8 cellular contexts compared by ENCODE assay signal in the genomic region with DNA sequence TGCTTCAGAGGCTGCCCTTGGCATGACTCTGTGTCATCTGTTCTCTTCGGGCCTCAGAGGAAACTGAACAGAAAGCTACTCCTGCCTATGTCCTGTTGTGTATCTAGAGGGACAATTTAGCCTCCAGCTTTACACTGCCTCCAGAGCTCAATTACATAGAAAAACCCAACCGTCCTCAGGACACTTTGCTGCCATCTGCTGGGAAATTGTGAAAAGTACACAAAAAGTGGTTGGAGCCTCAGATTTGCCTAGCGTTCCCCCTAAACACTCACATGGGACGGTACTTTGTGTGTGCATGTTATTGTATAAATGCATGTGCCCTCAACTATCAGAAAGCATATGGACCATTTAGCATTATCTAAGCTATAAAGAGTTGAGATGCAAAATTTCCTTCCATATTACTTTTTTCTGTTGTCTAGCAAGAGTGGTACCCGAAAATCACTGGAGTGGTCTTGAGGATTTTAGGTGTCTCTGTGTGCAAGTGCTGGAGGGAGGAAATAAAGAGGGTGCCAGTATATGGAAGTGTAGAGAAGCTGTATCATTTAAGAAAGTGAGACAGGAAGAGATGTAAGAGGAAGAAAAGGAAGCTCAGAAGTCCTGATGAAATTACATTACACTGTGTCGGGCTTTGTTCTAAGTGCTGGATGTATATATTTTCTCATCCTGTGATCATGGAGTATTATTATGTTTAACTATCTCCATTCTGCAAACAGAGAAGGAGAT. TPM values are rescaled to one million over a fixed set of nuclear protein-coding genes. Genes with fewer than 3 reads are reported as not detected.
DNase-seq lines count a peak whose midpoint lies in the region; ATAC-seq, FAIRE-seq and TF ChIP-seq lines count a peak whose summit lies in the region.

No MANE protein-coding gene starts in this region.

- no peak overlapping the region for H3K27ac Mint-ChIP-seq in immature natural killer cell

- H3K36me3 Mint-ChIP-seq in immature natural killer cell = no peaks in the 10 kb centered on the region

- H3K9me3 Mint-ChIP-seq in immature natural killer cell = peaks cover 0 to 3% (median 0%) of the 10 kb centered on the region in 6 donors

- H3K4me1 Mint-ChIP-seq in immature natural killer cell = no peaks in the 10 kb centered on the region

- FAIRE-seq in D721Med (lab: Jason Lieb, UNC) = no peak

- peaks cover 0 to 13% (median 2%) of the 10 kb centered on the region in 3 donors for H3K27me3 Mint-ChIP-seq in immature natural killer cell (ENCODE audit: low read depth in 3 of 3)

- no peak for ATAC-seq in HG02763 (IDR thresholded peaks at IDR 0.05; ENCODE audit: unreplicated experiment)

- no peak overlapping the region for H3K4me3 Mint-ChIP-seq in immature natural killer cell

- DNase-seq in D721Med (ENCODE audit: insufficient read length, low spot score) = no peak
- DNase-seq in Jurkat, Clone E6-1 (ENCODE audit: low read depth, low spot score) = peak; percentile 45
- DNase-seq in immature natural killer cell = peak in 2 of 3 donors; percentile 4 to 14
- DNase-seq in 8988T = no peak
- DNase-seq in GDM1 (lab: John Stamatoyannopoulos, UW) = no peak
- DNase-seq in OCI-M2 (lab: John Stamatoyannopoulos, UW; ENCODE audit: unreplicated experiment) = no peak

- peak; percentile 36 for TF ChIP-seq CTCF in D721Med (IDR thresholded peaks at IDR 0.05; ENCODE audit: insufficient read depth, missing control alignments)
- peak; percentile 25; the same call in 1 of the 2 replicates for TF ChIP-seq CTCF in WI38 (IDR thresholded peaks at IDR 0.05; ENCODE audit: low read depth, low read length)

- no peak overlapping the region for H3K4me3 ChIP-seq in Jurkat, Clone E6-1 (ENCODE audit: low read length)
- H3K4me3 ChIP-seq in WI38 (ENCODE audit: low read depth, low read length) = no peak overlapping the region

RNA-seq across cellular contexts. Expression of a gene that starts 8.7 kb away (rescaled TPM):
- polyA plus RNA-seq in Jurkat, Clone E6-1 (2012; ENCODE audit: insufficient read depth, insufficient read length) = not detected
- polyA plus RNA-seq in immature natural killer cell = not detected

RNA-seq across cellular contexts. Expression of a gene that starts 28.8 kb away (rescaled TPM):
- polyA plus RNA-seq in Jurkat, Clone E6-1 (2012; ENCODE audit: insufficient read depth, insufficient read length) = not detected
- polyA plus RNA-seq in immature natural killer cell = 1 to 10 TPM in 2 of 3 donors, under 1 TPM in 1; 0.15 to 3.5 (median 1.3) TPM

Comparison
In these comparisons a context has a peak if more than half of its experiments do, and no peak if none do; other contexts are left out.
1. DNase-seq: peak in Jurkat, Clone E6-1 (single experiment) and immature natural killer cell (2 of 3); none in D721Med (single experiment), 8988T (single experiment), GDM1 (single experiment) and OCI-M2 (single experiment).